In the genomic region with DNA sequence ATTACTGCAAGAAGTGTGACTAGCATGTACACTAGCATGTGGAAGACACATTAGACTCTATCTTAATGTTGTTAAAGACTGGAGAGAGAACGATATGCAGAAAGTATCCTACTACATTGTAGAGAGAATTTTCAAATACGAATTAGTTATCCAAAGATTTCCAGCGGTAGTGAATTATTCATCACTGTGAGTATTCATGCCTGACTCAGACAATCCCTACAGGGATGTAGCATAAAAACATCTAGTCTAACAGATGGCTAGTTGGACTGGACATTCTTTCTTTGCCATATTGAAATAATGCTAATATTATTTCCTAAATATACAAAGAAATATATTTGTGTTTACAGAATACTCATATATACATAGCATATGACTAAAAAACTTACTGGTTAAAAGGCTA, we compare ENCODE assay signal across 22 cellular contexts.
"Had no signal": no experiment of that assay in that cellular context is flagged by ENCODE, and none has a peak within 500 bp of the region (broad histone marks: within the 10 kb centered on the region; RNA-seq: fewer than 3 reads in every experiment).

No MANE protein-coding gene starts in this region.

- ATAC-seq: activated CD4-positive, CD25-positive, alpha-beta regulatory T cell treated with anti-CD3 and anti-CD28 coated beads, Interleukin-2, amount 50 U/mL, for 24 hours; body of pancreas; heart right ventricle; left colon; lower lobe of right lung; naive thymus-derived CD8-positive, alpha-beta T cell; psoas muscle; right cardiac atrium had no signal

- DNase-seq: activated CD4-positive, alpha-beta T cell treated with anti-CD3 and anti-CD28 coated beads, Interleukin-2, amount 50 U/mL, for 1 hour; activated gamma-delta T cell treated with Interleukin-2 at 50 U/mL for 16 hours; activated naive CD8-positive, alpha-beta T cell treated with anti-CD3 and anti-CD28 coated beads for 36 hours; activated T-cell treated with anti-CD3 and anti-CD28 coated beads for 4 hours; amniotic stem cell; body of pancreas; central memory CD4-positive, alpha-beta T cell; colonic mucosa; endodermal cell; heart right ventricle; left colon; lower lobe of right lung; naive thymus-derived CD8-positive, alpha-beta T cell; ovary; psoas muscle; right cardiac atrium; stimulated activated CD4-positive, alpha-beta T cell treated with anti-CD3 and anti-CD28 coated beads, Interleukin-2, amount 100 ng/mL, for 24 hours; T-helper 1 cell; T1000; testis; upper lobe of left lung had no signal
